In genomic region chr1:180816132-180816531, GRCh38 we compare ENCODE assay signal across 16 cellular contexts.
"Had no signal": no experiment of that assay in that cellular context is flagged by ENCODE, and none has a peak within 500 bp of the region (broad histone marks: within the 10 kb centered on the region; RNA-seq: fewer than 3 reads in every experiment).

No MANE protein-coding gene starts in this region.

- H3K9me3 ChIP-seq: ovary, suprapubic skin, thyroid gland had no signal

- ATAC-seq: esophagus mucosa; natural killer cell; right cardiac atrium; stimulated activated naive CD8-positive, alpha-beta T cell treated with anti-CD3 and anti-CD28 coated beads, Interleukin-15, Interleukin-2, amounts not matched to agents 100 U/mL and 50 U/mL, for 24 hours had no signal

- H3K4me3 ChIP-seq: coronary artery, dorsolateral prefrontal cortex, heart left ventricle, ovary, suprapubic skin, thyroid gland had no signal

- DNase-seq: dorsolateral prefrontal cortex; effector CD8-positive, alpha-beta T cell; heart left ventricle; hippocampal formation; kidney glomerular epithelial cell; natural killer cell; nucleus accumbens; ovary; right cardiac atrium; small intestine; stimulated activated CD4-positive, alpha-beta T cell treated with anti-CD3 and anti-CD28 coated beads, Interleukin-12 subunit alpha, Interleukin-12 subunit beta, amount 100 ng/mL, for 4 hours; stimulated activated naive CD8-positive, alpha-beta T cell treated with anti-CD3 and anti-CD28 coated beads, Interleukin-15, Interleukin-2, amounts not matched to agents 100 U/mL and 50 U/mL, for 24 hours; thyroid gland had no signal

- H3K36me3 ChIP-seq: ovary, thyroid gland had no signal

- H3K27ac ChIP-seq: coronary artery, dorsolateral prefrontal cortex, heart left ventricle, ovary, suprapubic skin, thyroid gland had no signal

- H3K27me3 ChIP-seq: dorsolateral prefrontal cortex, heart left ventricle, ovary, suprapubic skin, thyroid gland had no signal

- H3K4me1 ChIP-seq: suprapubic skin, thyroid gland had no signal
